8 cellular contexts compared by ENCODE assay signal in genomic region chr19:13849991-13850909, GRCh38. TPM values are rescaled to one million over a fixed set of nuclear protein-coding genes. Genes with fewer than 3 reads are reported as not detected.
DNase-seq lines count a peak whose midpoint lies in the region; ATAC-seq and TF ChIP-seq lines count a peak whose summit lies in the region.

No MANE protein-coding gene starts in this region.

- TF ChIP-seq CTCF in OCI-LY3 (IDR thresholded peaks at IDR 0.05; ENCODE audit: low read depth, low read length) (no peak), fibroblast of the aortic adventitia (IDR thresholded peaks at IDR 0.05; ENCODE audit: insufficient read depth, low read length) (no peak), thyroid gland (IDR thresholded peaks at IDR 0.05) (no peak)

- 62 to 80% methylated on average over 7 to 15 of the region's 66 CpGs for WGBS in thyroid gland, 2 donors

- peak overlapping the region; percentile 22; the same call in 1 of the 2 replicates for H3K9ac ChIP-seq in OCI-LY3 (ENCODE audit: low read length)

- H3K4me1 ChIP-seq in OCI-LY3 (ENCODE audit: low read length) (peaks cover 27% of the 10 kb centered on the region), thyroid gland (peaks cover 32 to 52% of the 10 kb centered on the region in 2 donors)

- peak overlapping the region; percentile 87 to 100 (median 92) for H3K27ac Mint-ChIP-seq in naive B cell

- peak overlapping the region; percentile 39; the same call in 1 of the 2 replicates for H2AFZ ChIP-seq in OCI-LY3 (ENCODE audit: low read depth, low read length)

- peaks cover 6 to 26% (median 8%) of the 10 kb centered on the region in 3 donors for H3K27me3 Mint-ChIP-seq in naive B cell

- intact Hi-C loops in thyroid gland (cut with DNase I) = no loop called here

- no peaks in the 10 kb centered on the region for H3K79me2 ChIP-seq in OCI-LY3 (ENCODE audit: low read length)

- peaks cover 23 to 30% (median 24%) of the 10 kb centered on the region in 3 donors for H3K4me1 Mint-ChIP-seq in naive B cell

- no peaks in the 10 kb centered on the region for H3K9me3 Mint-ChIP-seq in naive B cell

- H3K4me3 ChIP-seq in OCI-LY3 (ENCODE audit: low read length) (peak overlapping the region; percentile 72), fibroblast of the aortic adventitia (ENCODE audit: low read depth, low read length) (peak overlapping the region; percentile 35), thyroid gland (replicated peaks in 1 of 3) (peak overlapping the region in 1 of 3 donors; percentile 17)

- ATAC-seq in naive B cell (ENCODE audit: low read depth in 2 of 2) (peak; percentile 3 to 6), GM19467 (IDR thresholded peaks at IDR 0.05; ENCODE audit: unreplicated experiment) (no peak)

- no peaks in the 10 kb centered on the region for H3K36me3 Mint-ChIP-seq in naive B cell

- DNase-seq in NCI-H82 (lab: John Stamatoyannopoulos, UW) = peak; percentile 71
- DNase-seq in NCI-H82 treated with DMSO at 0.1 percent for 48 hours (lab: John Stamatoyannopoulos, UW; ENCODE audit: unreplicated experiment) = no peak
- peak; percentile 75 for DNase-seq in activated naive CD4-positive, alpha-beta T cell treated with Interleukin-2 at 50 U/mL for 16 hours
- DNase-seq in fibroblast of the aortic adventitia (ENCODE audit: low read depth) = peak; percentile 73
- peak; percentile 58 for DNase-seq in naive B cell
- peak; percentile 80 to 83 for DNase-seq in thyroid gland

- peak in 1 of 2 donors; percentile 15 for TF ChIP-seq POLR2A in thyroid gland (IDR thresholded peaks at IDR 0.05)

- no peaks in the 10 kb centered on the region for H4K20me1 ChIP-seq in OCI-LY3 (ENCODE audit: insufficient read depth, low read length)

- H3K36me3 ChIP-seq in OCI-LY3 (replicated peaks; ENCODE audit: low read depth, low read length) (no peaks in the 10 kb centered on the region), thyroid gland (no peaks in the 10 kb centered on the region)

- H3K27ac ChIP-seq in OCI-LY3 (ENCODE audit: low read length) (no peak overlapping the region), thyroid gland (peak overlapping the region; percentile 90 to 100 (median 100))

- peak overlapping the region; percentile 75 for H3K4me2 ChIP-seq in OCI-LY3 (ENCODE audit: low read length)

- H3K4me3 Mint-ChIP-seq in naive B cell = peak overlapping the region in 6 of 8 donors; percentile 45 to 75 (median 56)

- no peaks in the 10 kb centered on the region for H3K9me3 ChIP-seq in OCI-LY3 (ENCODE audit: insufficient read depth, low read length)
- H3K9me3 ChIP-seq in thyroid gland = no peaks in the 10 kb centered on the region

- H3K27me3 ChIP-seq in OCI-LY3 (ENCODE audit: low read depth, low read length) = no peaks in the 10 kb centered on the region
- H3K27me3 ChIP-seq in thyroid gland = no peaks in the 10 kb centered on the region

RNA-seq across cellular contexts. Expression of gene NANOS3, which starts 26.7 kb away (rescaled TPM):
- total RNA-seq in fibroblast of the aortic adventitia (ENCODE audit: low replicate concordance) (0.27 TPM in 1 of 2 replicates, not detected in the other), thyroid gland (not detected)
- polyA plus RNA-seq in naive B cell (ENCODE audit: low read depth in 6 of 6) = not detected

RNA-seq across cellular contexts. Expression of gene ZSWIM4, which starts 55.0 kb away (rescaled TPM):
- 0.57 and 6.7 TPM in 2 replicates for total RNA-seq in fibroblast of the aortic adventitia (ENCODE audit: low replicate concordance)
- 1 to 10 TPM in 1 of 6 donors, under 1 TPM in 4, not detected in 1; 0.65 to 2.2 (median 0.89) TPM for polyA plus RNA-seq in naive B cell (ENCODE audit: low read depth in 6 of 6)
- 10 to 100 TPM in 1 of 4 donors, 1 to 10 TPM in 3; 6.9 to 15.6 (median 8.9) TPM for total RNA-seq in thyroid gland

RNA-seq across cellular contexts. Expression of gene BRME1, which starts 55.7 kb away (rescaled TPM):
- total RNA-seq in fibroblast of the aortic adventitia (ENCODE audit: low replicate concordance) (1.5 and 1.8 TPM in 2 replicates), thyroid gland (1 to 10 TPM in 3 of 4 donors, under 1 TPM in 1; 0.34 to 1.7 (median 1.0) TPM)
- under 1 TPM in 2 of 6 donors, not detected in 4; 0.47 to 0.51 TPM for polyA plus RNA-seq in naive B cell (ENCODE audit: low read depth in 6 of 6)

RNA-seq across cellular contexts. Expression of gene CC2D1A, which starts 55.8 kb away (rescaled TPM):
- total RNA-seq in fibroblast of the aortic adventitia (ENCODE audit: low replicate concordance) (12.5 and 16.6 TPM in 2 replicates), thyroid gland (10 to 100 TPM; 29.3 to 36.4 (median 31.3) TPM)
- polyA plus RNA-seq in naive B cell (ENCODE audit: low read depth in 6 of 6) = 10 to 100 TPM in 2 of 6 donors, 1 to 10 TPM in 4; 2.9 to 13.9 (median 4.3) TPM
